In genomic region chr1:243341074-243341473, GRCh38 we compare ENCODE assay signal across 24 cellular contexts.
"Had no signal": no experiment of that assay in that cellular context is flagged by ENCODE, and none has a peak within 500 bp of the region (broad histone marks: within the 10 kb centered on the region; RNA-seq: fewer than 3 reads in every experiment).

No MANE protein-coding gene starts in this region.

- H3K4me3 ChIP-seq: pancreas, prostate gland, skin epidermis, uterus had no signal

- H3K9me3 ChIP-seq: pancreas, prostate gland, uterus had no signal

- H3K36me3 ChIP-seq: pancreas, prostate gland, uterus had no signal

- FAIRE-seq: frontal cortex, pancreas had no signal

- ATAC-seq: left ventricle myocardium superior; naive thymus-derived CD8-positive, alpha-beta T cell; pancreas; sciatic nerve; stimulated activated memory B cell treated with anti-CD40 and anti-IgM and Interleukin-4, amounts not matched to agents 10 μg/mL and 1 μg/mL and 100 μg/mL, for 72 hours; stimulated activated naive CD8-positive, alpha-beta T cell treated with anti-CD3 and anti-CD28 coated beads, Interleukin-15, amount 100 ng/mL, for 72 hours had no signal

- H3K27ac ChIP-seq: pancreas, prostate gland, skin epidermis, uterus had no signal

- DNase-seq: activated CD4-positive, alpha-beta memory T cell treated with anti-CD3 and anti-CD28 coated beads, Interleukin-2, amount 10 ng/mL, durations not matched to agents 7 days and 5 days; activated CD4-positive, alpha-beta T cell treated with anti-CD3 and anti-CD28 coated beads, Interleukin-2, amount 10 ng/mL, durations not matched to agents 7 days and 5 days; activated CD4-positive, CD25-positive, alpha-beta regulatory T cell treated with anti-CD3 and anti-CD28 coated beads, Interleukin-2, amount 50 U/mL, for 72 hours; activated T-cell treated with anti-CD3 and anti-CD28 coated beads, Interleukin-2, amount 50 U/mL, for 48 hours; anterior cingulate cortex; effector memory CD4-positive, alpha-beta T cell; erythroblast; islet precursor cell; left ventricle myocardium superior; midbrain; naive thymus-derived CD8-positive, alpha-beta T cell; nucleus accumbens; pancreas; retina; stimulated activated CD4-positive, alpha-beta T cell treated with anti-CD3 and anti-CD28 coated beads, Interleukin-4, amount 100 ng/mL, for 24 hours; stimulated activated naive CD8-positive, alpha-beta T cell treated with anti-CD3 and anti-CD28 coated beads, Interleukin-15, amount 100 ng/mL, for 72 hours; substantia nigra; T-helper 9 cell; uterus had no signal

- H3K4me1 ChIP-seq: prostate gland, uterus had no signal

- H3K27me3 ChIP-seq: pancreas, uterus had no signal
